11 cellular contexts compared by ENCODE assay signal in the genomic region with DNA sequence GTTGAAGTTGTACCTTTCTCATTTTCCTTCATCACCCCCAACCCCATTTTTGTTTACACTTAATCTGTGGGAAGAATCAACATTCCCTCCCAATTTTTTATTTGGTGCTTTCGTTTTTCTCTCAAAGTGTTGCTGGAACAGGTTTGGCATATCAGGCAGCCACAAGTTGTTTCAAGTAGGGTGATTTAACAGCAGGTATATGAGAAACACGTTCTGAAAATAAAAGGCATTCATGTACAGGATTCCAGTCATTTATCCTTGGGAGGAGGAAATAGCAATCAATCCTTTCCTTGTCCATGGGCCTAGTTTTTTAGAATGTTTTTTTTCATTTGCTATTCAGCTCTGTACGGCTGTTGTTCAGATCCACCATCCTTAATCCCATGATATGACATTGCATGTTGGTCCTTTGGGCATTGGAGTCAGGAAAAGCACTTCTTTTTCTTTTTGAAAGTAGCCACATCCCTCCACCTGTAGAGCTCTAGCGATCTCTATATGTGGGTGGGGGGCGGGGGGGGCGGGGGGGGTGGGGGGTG.
DNase-seq lines count a peak whose midpoint lies in the region; ATAC-seq and TF ChIP-seq lines count a peak whose summit lies in the region.
"Had no signal": no experiment of that assay in that cellular context is flagged by ENCODE, and none has a peak within 500 bp of the region (broad histone marks: within the 10 kb centered on the region; RNA-seq: fewer than 3 reads in every experiment).

No MANE protein-coding gene starts in this region.

- no TSS peak for BruUV-seq in PC-3 (replicated peaks; lab: Mats Ljungman, UMichigan)

- no peaks in the 10 kb centered on the region for H3K9me2 ChIP-seq in PC-3 (replicated peaks; ENCODE audit: low read length)

- H3K9ac ChIP-seq in PC-3 (ENCODE audit: low read length), result no peak overlapping the region

- H3K27ac ChIP-seq in PC-3 (ENCODE audit: low read length), result peak overlapping the region; percentile 6; the same call in 1 of the 2 replicates
- no peak overlapping the region for H3K27ac ChIP-seq in osteoblast (ENCODE audit: low read depth, low read length)
- H3K27ac ChIP-seq: SJSA1 had no signal

- H3K9me3 ChIP-seq in PC-3 (ENCODE audit: low read length) (no peaks in the 10 kb centered on the region), osteoblast (ENCODE audit: low read depth, low read length) (no peaks in the 10 kb centered on the region)
- H3K9me3 ChIP-seq: SJSA1 had no signal

- POLR2A ChIA-PET in PC-3 (lab: Charles Lee; ENCODE audit: unreplicated experiment), result no interaction called here

- DNase-seq in NCI-H510A treated with DMSO at 0.1 percent for 48 hours (lab: John Stamatoyannopoulos, UW) (peak; percentile 49), NCI-H510A (lab: John Stamatoyannopoulos, UW) (no peak), PC-3 (no peak), epithelial cell of esophagus (ENCODE audit: low read depth) (peak; percentile 43), osteoblast (ENCODE audit: insufficient read length, low spot score, missing footprints) (no peak), NCI-H2227 (lab: John Stamatoyannopoulos, UW; ENCODE audit: unreplicated experiment) (no peak), GF-D8 (lab: John Stamatoyannopoulos, UW) (no peak)
- no peak for DNase-seq in stimulated activated CD4-positive, alpha-beta T cell treated with anti-CD3 and anti-CD28 coated beads, Interleukin-2, amount 100 ng/mL, for 48 hours
- DNase-seq: 8988T had no signal

- H3F3A ChIP-seq in PC-3 (ENCODE audit: low read length, unreplicated experiment), result no peaks in the 10 kb centered on the region

- TF ChIP-seq CTCF in PC-3 (conservative IDR thresholded peaks at IDR 0.05; ENCODE audit: low read depth, low read length) (no peak), epithelial cell of esophagus (IDR thresholded peaks at IDR 0.05; ENCODE audit: insufficient read depth, low read depth, low read length, missing control alignments) (no peak), osteoblast (IDR thresholded peaks at IDR 0.05; ENCODE audit: extremely low read depth, low read depth, low read length) (no peak)

- H2AFZ ChIP-seq in PC-3 (ENCODE audit: low read length) (no peak overlapping the region), osteoblast (ENCODE audit: low read length) (no peak overlapping the region)

- 0 out of 2 replicates have a peak, but pooled peaks cover 7% of the 10 kb centered on the region for H4K20me1 ChIP-seq in PC-3 (ENCODE audit: low read length)
- H4K20me1 ChIP-seq in osteoblast (ENCODE audit: insufficient read depth, low read length), result peaks cover 26% of the 10 kb centered on the region

- CTCF ChIA-PET in PC-3 (lab: Charles Lee), result no interaction called here

- intact Hi-C loops in PC-3 (cut with micrococcal nuclease), result no loop called here

- no peaks in the 10 kb centered on the region for H3K27me3 ChIP-seq in PC-3 (ENCODE audit: low read length)
- H3K27me3 ChIP-seq in osteoblast (ENCODE audit: insufficient read depth, low read length), result no peaks in the 10 kb centered on the region
- H3K27me3 ChIP-seq: SJSA1 had no signal

- H3K4me1 ChIP-seq in PC-3 (ENCODE audit: insufficient read depth, low read length), result peaks cover 11% of the 10 kb centered on the region
- H3K4me1 ChIP-seq in osteoblast (ENCODE audit: insufficient read depth, low read length), result peaks cover 7% of the 10 kb centered on the region

- H3K4me3 ChIP-seq in PC-3 (ENCODE audit: low read length) (peak overlapping the region; percentile 19; the same call in 1 of the 2 replicates), epithelial cell of esophagus (ENCODE audit: low read length) (no peak overlapping the region), osteoblast (ENCODE audit: insufficient read depth, low read length) (no peak overlapping the region)
- H3K4me3 ChIP-seq: SJSA1 had no signal

- H3K36me3 ChIP-seq in PC-3 (ENCODE audit: low read depth, low read length) (0 out of 2 replicates have a peak, but pooled peaks cover 3% of the 10 kb centered on the region), osteoblast (ENCODE audit: insufficient read depth, low read length) (no peaks in the 10 kb centered on the region)
- H3K36me3 ChIP-seq: SJSA1 had no signal

- no peak for ATAC-seq in PC-3
- ATAC-seq: HepG2 had no signal

- H3K4me2 ChIP-seq in PC-3 (ENCODE audit: low read length), result peak overlapping the region; percentile 65
- peak overlapping the region; percentile 5 for H3K4me2 ChIP-seq in osteoblast (ENCODE audit: insufficient read depth, low read length)

- H3K79me2 ChIP-seq in PC-3 (ENCODE audit: low read length), result peaks cover 91% of the 10 kb centered on the region
- H3K79me2 ChIP-seq in osteoblast (ENCODE audit: insufficient read depth, low read length), result peaks cover 82% of the 10 kb centered on the region

Comparison
In these comparisons a context has a peak if more than half of its experiments do, and no peak if none do; other contexts are left out.
1. DNase-seq: peak in NCI-H510A treated with DMSO at 0.1 percent for 48 hours (single experiment) and epithelial cell of esophagus (single experiment); none in NCI-H510A (single experiment), PC-3 (single experiment), osteoblast (single experiment), NCI-H2227 (single experiment), stimulated activated CD4-positive, alpha-beta T cell treated with anti-CD3 and anti-CD28 coated beads, Interleukin-2, amount 100 ng/mL, for 48 hours (0 of 2) and GF-D8 (single experiment).